Comparison of ENCODE assay signal across 20 cellular contexts in genomic region chr6:3237761-3238662, GRCh38. TPM values are rescaled to one million over a fixed set of nuclear protein-coding genes. Genes with fewer than 3 reads are reported as not detected.
A peak's percentile ranks its signal among the peaks of the same experiment; 100 is the strongest.
DNase-seq lines count a peak whose midpoint lies in the region; ATAC-seq and TF ChIP-seq lines count a peak whose summit lies in the region.
"Had no signal": no experiment of that assay in that cellular context is flagged by ENCODE, and none has a peak within 500 bp of the region (broad histone marks: within the 10 kb centered on the region; RNA-seq: fewer than 3 reads in every experiment).

No MANE protein-coding gene starts in this region.

- POLR2A ChIA-PET in naive thymus-derived CD4-positive, alpha-beta T cell (lab: Charles Lee), result no interaction called here

- no peaks in the 10 kb centered on the region for H3K4me1 ChIP-seq in left ventricle myocardium inferior
- no peaks in the 10 kb centered on the region for H3K4me1 ChIP-seq in endodermal cell (ENCODE audit: control insufficient read depth, insufficient read depth, low read length)
- H3K4me1 ChIP-seq in upper lobe of right lung, result no peaks in the 10 kb centered on the region
- no peaks in the 10 kb centered on the region for H3K4me1 ChIP-seq in naive thymus-derived CD4-positive, alpha-beta T cell (ENCODE audit: control insufficient read depth in 2 of 2, insufficient read depth in 2 of 2, low read length in 2 of 2)

- H3K36me3 ChIP-seq in left ventricle myocardium inferior (no peaks in the 10 kb centered on the region), endodermal cell (ENCODE audit: control insufficient read depth, insufficient read depth, low read length) (no peaks in the 10 kb centered on the region), upper lobe of right lung (no peaks in the 10 kb centered on the region)
- no peaks in the 10 kb centered on the region for H3K36me3 ChIP-seq in naive thymus-derived CD4-positive, alpha-beta T cell (ENCODE audit: control insufficient read depth in 2 of 3, insufficient read depth in 3 of 3, low read length in 3 of 3)

- peaks cover 67% of the 10 kb centered on the region for H3K27me3 ChIP-seq in left ventricle myocardium inferior (ENCODE audit: low read depth)
- H3K27me3 ChIP-seq in endodermal cell (ENCODE audit: control insufficient read depth, insufficient read depth, low read length, poor library complexity, severe bottlenecking), result peaks cover 6% of the 10 kb centered on the region
- peaks cover 37% of the 10 kb centered on the region for H3K27me3 ChIP-seq in upper lobe of right lung
- H3K27me3 ChIP-seq in naive thymus-derived CD4-positive, alpha-beta T cell (ENCODE audit: control insufficient read depth in 2 of 2, insufficient read depth in 2 of 2, low read length in 2 of 2), result peaks cover 0 to 9% of the 10 kb centered on the region in 2 donors

- H3K27me3 Mint-ChIP-seq in endodermal cell (ENCODE audit: insufficient read depth), result peaks cover 42% of the 10 kb centered on the region
- peaks cover 41 to 75% (median 62%) of the 10 kb centered on the region in 5 donors for H3K27me3 Mint-ChIP-seq in naive thymus-derived CD4-positive, alpha-beta T cell
- H3K27me3 Mint-ChIP-seq in activated naive CD4-positive, alpha-beta T cell treated with anti-CD3 and anti-CD28 coated beads, Interleukin-2, amount 10 ng/mL, durations not matched to agents 7 days and 5 days, result peaks cover 79% of the 10 kb centered on the region

- H3K4me3 ChIP-seq in left ventricle myocardium inferior, result no peak overlapping the region
- no peak overlapping the region for H3K4me3 ChIP-seq in endodermal cell (ENCODE audit: low read length)
- no peak overlapping the region for H3K4me3 ChIP-seq in upper lobe of right lung
- no peak overlapping the region for H3K4me3 ChIP-seq in naive thymus-derived CD4-positive, alpha-beta T cell (ENCODE audit: low read length)

- intact Hi-C loops in Right ventricle myocardium superior (cut with DNase I), result no loop called here
- intact Hi-C loops in left ventricle myocardium inferior (cut with micrococcal nuclease), result no loop called here
- intact Hi-C loops in upper lobe of right lung (cut with DNase I), result no loop called here
- intact Hi-C loops in naive thymus-derived CD4-positive, alpha-beta T cell (cut with micrococcal nuclease), result no loop called here

- H3K27ac Mint-ChIP-seq in endodermal cell, result no peak overlapping the region
- no peak overlapping the region for H3K27ac Mint-ChIP-seq in naive thymus-derived CD4-positive, alpha-beta T cell
- no peak overlapping the region for H3K27ac Mint-ChIP-seq in activated naive CD4-positive, alpha-beta T cell treated with anti-CD3 and anti-CD28 coated beads, Interleukin-2, amount 10 ng/mL, durations not matched to agents 7 days and 5 days
- H3K27ac Mint-ChIP-seq: activated CD4-positive, alpha-beta T cell treated with anti-CD3 and anti-CD28 coated beads for 36 hours; activated naive CD8-positive, alpha-beta T cell; stimulated activated naive CD8-positive, alpha-beta T cell treated with anti-CD3 and anti-CD28 coated beads, Interleukin-15, Interleukin-2, amounts not matched to agents 100 ng/mL and 50 ng/mL, for 24 hours had no signal

- H3K36me3 Mint-ChIP-seq in endodermal cell (ENCODE audit: low read depth), result no peaks in the 10 kb centered on the region
- H3K36me3 Mint-ChIP-seq in naive thymus-derived CD4-positive, alpha-beta T cell, result no peaks in the 10 kb centered on the region
- H3K36me3 Mint-ChIP-seq in activated naive CD4-positive, alpha-beta T cell treated with anti-CD3 and anti-CD28 coated beads, Interleukin-2, amount 10 ng/mL, durations not matched to agents 7 days and 5 days, result no peaks in the 10 kb centered on the region
- H3K36me3 Mint-ChIP-seq: naive thymus-derived CD8-positive, alpha-beta T cell had no signal

- no peak for DNase-seq in Right ventricle myocardium superior
- no peak for DNase-seq in left ventricle myocardium inferior
- DNase-seq in OCI-M1 (lab: John Stamatoyannopoulos, UW), result peak; percentile 17
- DNase-seq in endodermal cell, result peak; percentile 59
- no peak for DNase-seq in upper lobe of right lung
- no peak for DNase-seq in naive thymus-derived CD4-positive, alpha-beta T cell
- no peak for DNase-seq in activated naive CD4-positive, alpha-beta T cell treated with anti-CD3 and anti-CD28 coated beads, Interleukin-2, amount 10 ng/mL, durations not matched to agents 7 days and 5 days
- DNase-seq: 8988T; activated CD4-positive, alpha-beta T cell treated with anti-CD3 and anti-CD28 coated beads for 36 hours; hippocampal formation; naive thymus-derived CD8-positive, alpha-beta T cell; NCI-H1048; NCI-H2227 treated with DMSO at 0.1 percent for 48 hours; T-helper 1 cell had no signal

- H3K4me1 Mint-ChIP-seq in endodermal cell, result no peaks in the 10 kb centered on the region
- peaks cover 0 to 4% (median 0%) of the 10 kb centered on the region in 7 donors for H3K4me1 Mint-ChIP-seq in naive thymus-derived CD4-positive, alpha-beta T cell
- peaks cover 3% of the 10 kb centered on the region for H3K4me1 Mint-ChIP-seq in activated naive CD4-positive, alpha-beta T cell treated with anti-CD3 and anti-CD28 coated beads, Interleukin-2, amount 10 ng/mL, durations not matched to agents 7 days and 5 days
- H3K4me1 Mint-ChIP-seq: activated CD4-positive, alpha-beta T cell treated with anti-CD3 and anti-CD28 coated beads for 36 hours; central memory CD8-positive, alpha-beta T cell had no signal

- WGBS in endodermal cell (ENCODE audit: insufficient coverage in 1 of 2, insufficient read length in 1 of 2), 2 experiments, result 93% methylated on average over 20 to 24 of the region's 24 CpGs

- no peaks in the 10 kb centered on the region for H3K9me3 Mint-ChIP-seq in endodermal cell
- no peaks in the 10 kb centered on the region for H3K9me3 Mint-ChIP-seq in naive thymus-derived CD4-positive, alpha-beta T cell
- no peaks in the 10 kb centered on the region for H3K9me3 Mint-ChIP-seq in activated naive CD4-positive, alpha-beta T cell treated with anti-CD3 and anti-CD28 coated beads, Interleukin-2, amount 10 ng/mL, durations not matched to agents 7 days and 5 days
- H3K9me3 Mint-ChIP-seq: central memory CD8-positive, alpha-beta T cell; naive thymus-derived CD8-positive, alpha-beta T cell; stimulated activated naive CD8-positive, alpha-beta T cell treated with anti-CD3 and anti-CD28 coated beads, Interleukin-15, Interleukin-2, amounts not matched to agents 100 ng/mL and 50 ng/mL, for 24 hours had no signal

- CTCF ChIA-PET in naive thymus-derived CD4-positive, alpha-beta T cell (lab: Charles Lee), result no interaction called here
- CTCF ChIA-PET in activated naive CD4-positive, alpha-beta T cell treated with anti-CD3 and anti-CD28 coated beads, Interleukin-2, amount 10 ng/mL, durations not matched to agents 7 days and 5 days (lab: Charles Lee), result interaction anchor here (1.5 kb wide), 1 partner anchor 9 kb away, joined by 3 read pairs; no protein-coding TSS in a partner anchor

- ATAC-seq in Right ventricle myocardium superior (ENCODE audit: poor library complexity), result peak; percentile 38
- peak; percentile 28 for ATAC-seq in upper lobe of right lung
- ATAC-seq in HG03175 (IDR thresholded peaks at IDR 0.05; ENCODE audit: unreplicated experiment), result no peak
- ATAC-seq in naive thymus-derived CD4-positive, alpha-beta T cell, result no peak
- ATAC-seq: activated CD4-positive, alpha-beta T cell treated with anti-CD3 and anti-CD28 coated beads for 36 hours; left lobe of liver; naive thymus-derived CD8-positive, alpha-beta T cell had no signal

- H3K4me3 Mint-ChIP-seq in endodermal cell, result no peak overlapping the region
- no peak overlapping the region for H3K4me3 Mint-ChIP-seq in naive thymus-derived CD4-positive, alpha-beta T cell
- no peak overlapping the region for H3K4me3 Mint-ChIP-seq in activated naive CD4-positive, alpha-beta T cell treated with anti-CD3 and anti-CD28 coated beads, Interleukin-2, amount 10 ng/mL, durations not matched to agents 7 days and 5 days
- H3K4me3 Mint-ChIP-seq: activated CD4-positive, alpha-beta T cell treated with anti-CD3 and anti-CD28 coated beads for 36 hours; activated naive CD8-positive, alpha-beta T cell; central memory CD8-positive, alpha-beta T cell; naive thymus-derived CD8-positive, alpha-beta T cell; stimulated activated naive CD8-positive, alpha-beta T cell treated with anti-CD3 and anti-CD28 coated beads, Interleukin-15, Interleukin-2, amounts not matched to agents 100 ng/mL and 50 ng/mL, for 24 hours had no signal

- H3K9me3 ChIP-seq in left ventricle myocardium inferior (replicated peaks), result no peaks in the 10 kb centered on the region
- no peaks in the 10 kb centered on the region for H3K9me3 ChIP-seq in endodermal cell (ENCODE audit: control insufficient read depth, low read length)
- H3K9me3 ChIP-seq in upper lobe of right lung, result no peaks in the 10 kb centered on the region
- no peaks in the 10 kb centered on the region for H3K9me3 ChIP-seq in naive thymus-derived CD4-positive, alpha-beta T cell (ENCODE audit: control insufficient read depth in 2 of 3, low read length in 3 of 3)

- TF ChIP-seq CTCF in left ventricle myocardium inferior (IDR thresholded peaks at IDR 0.05; ENCODE audit: borderline replicate concordance), result no peak
- TF ChIP-seq CTCF in endodermal cell (conservative IDR thresholded peaks at IDR 0.05), result peak; percentile 31
- TF ChIP-seq CTCF in upper lobe of right lung (IDR thresholded peaks at IDR 0.05), result no peak

- H3K27ac ChIP-seq in left ventricle myocardium inferior (replicated peaks) (no peak overlapping the region), endodermal cell (ENCODE audit: low read depth, low read length) (no peak overlapping the region), upper lobe of right lung (no peak overlapping the region)
- H3K27ac ChIP-seq in naive thymus-derived CD4-positive, alpha-beta T cell (ENCODE audit: low read depth, low read length), result no peak overlapping the region
- H3K27ac ChIP-seq: epithelial cell of prostate had no signal

- no peak overlapping the region for H3K9ac ChIP-seq in endodermal cell (ENCODE audit: extremely low read depth, low read length, poor library complexity, severe bottlenecking)

RNA-seq across cellular contexts. Expression of gene TUBB2B, which starts 10.6 kb away (rescaled TPM):
- total RNA-seq in Right ventricle myocardium superior (1.3 TPM), left ventricle myocardium inferior (1.4 TPM), endodermal cell (100 to 1,000 TPM; 253 to 304 TPM), upper lobe of right lung (0.46 TPM)
- 836 TPM for polyA plus RNA-seq in endodermal cell (2013, experiment 1 of 2)
- 726 TPM for polyA plus RNA-seq in endodermal cell (2013, experiment 2 of 2)
- total RNA-seq in naive thymus-derived CD4-positive, alpha-beta T cell, result 1 to 10 TPM in 1 of 5 experiments, under 1 TPM in 2, not detected in 2; 0.27 to 1.6 (median 0.54) TPM
- under 1 TPM in 1 of 2 donors, not detected in 1; 0.18 TPM for polyA plus RNA-seq in naive thymus-derived CD4-positive, alpha-beta T cell
- total RNA-seq: naive thymus-derived CD8-positive, alpha-beta T cell had no signal

RNA-seq across cellular contexts. Expression of gene PSMG4, which starts 20.7 kb away (rescaled TPM):
- total RNA-seq in Right ventricle myocardium superior (8.9 TPM), left ventricle myocardium inferior (11.2 TPM), endodermal cell (10 to 100 TPM; 16.0 to 21.5 TPM), upper lobe of right lung (16.9 TPM)
- polyA plus RNA-seq in endodermal cell (2013, experiment 1 of 2), result 18.5 TPM
- polyA plus RNA-seq in endodermal cell (2013, experiment 2 of 2), result 18.2 TPM
- total RNA-seq in naive thymus-derived CD4-positive, alpha-beta T cell, result 10 to 100 TPM; 15.6 to 45.0 (median 27.7) TPM
- polyA plus RNA-seq in naive thymus-derived CD4-positive, alpha-beta T cell, result 10 to 100 TPM; 53.8 to 81.7 TPM

Comparison
In these comparisons a context has a peak if more than half of its experiments do, and no peak if none do; other contexts are left out.
1. ATAC-seq: peak in Right ventricle myocardium superior (single experiment) and upper lobe of right lung (single experiment); none in HG03175 (single experiment) and naive thymus-derived CD4-positive, alpha-beta T cell (single experiment).
2. DNase-seq: peak in OCI-M1 (single experiment) and endodermal cell (single experiment); none in Right ventricle myocardium superior (single experiment), left ventricle myocardium inferior (single experiment), upper lobe of right lung (single experiment), naive thymus-derived CD4-positive, alpha-beta T cell (0 of 9) and activated naive CD4-positive, alpha-beta T cell treated with anti-CD3 and anti-CD28 coated beads, Interleukin-2, amount 10 ng/mL, durations not matched to agents 7 days and 5 days (single experiment).
3. RNA of gene TUBB2B, which starts 10.6 kb away (total RNA-seq): 253 to 304 TPM in endodermal cell; 1.4 TPM in left ventricle myocardium inferior (single experiment), 1.3 TPM in Right ventricle myocardium superior (single experiment), 0.46 TPM in upper lobe of right lung (single experiment) and 0.27 to 1.6 TPM in naive thymus-derived CD4-positive, alpha-beta T cell; every median in the first group is over 10 times any median in the second.